ENCODE assay signal across 7 cellular contexts in the genomic region with DNA sequence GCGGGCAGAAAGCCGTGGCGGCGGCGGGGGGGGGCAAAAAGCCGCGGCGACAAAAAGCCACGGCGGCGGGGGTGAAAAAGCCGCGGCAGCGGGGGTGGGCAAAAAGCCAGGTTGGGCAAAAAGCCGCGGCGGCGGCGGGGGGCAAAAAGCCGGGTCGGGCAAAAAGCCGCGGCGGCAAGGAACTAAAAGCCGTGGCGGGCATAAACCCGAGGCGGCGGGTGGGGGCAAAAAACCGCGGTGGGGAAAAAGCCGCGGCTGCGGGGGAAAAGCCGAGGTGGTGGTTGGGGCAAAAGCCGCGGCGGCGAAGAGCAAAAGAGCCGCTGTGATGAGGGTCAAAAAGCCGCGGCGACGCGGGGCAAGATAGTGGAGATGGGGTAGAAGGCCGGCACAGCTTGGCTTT.
A peak's percentile ranks its signal among the peaks of the same experiment; 100 is the strongest.
DNase-seq lines count a peak whose midpoint lies in the region; ATAC-seq, FAIRE-seq and TF ChIP-seq lines count a peak whose summit lies in the region.
"Not testable (repeated sequence)": the region's sequence is repeated elsewhere in the genome, so short reads cannot be mapped to it uniquely, and the experiment has no call there.

No MANE protein-coding gene starts in this region.

- not testable (repeated sequence) for ATAC-seq in left lung, pancreas

- intact Hi-C loops in ascending aorta (cut with DNase I); head of caudate nucleus (cut with DNase I); left lung (cut with DNase I); pancreas (cut with DNase I): not testable (repeated sequence)

- not testable (repeated sequence) for H3K4me1 ChIP-seq in ascending aorta, left lung, pancreas

- DNase-seq in NAMALWA (ENCODE audit: low spot score) (peak; percentile 0), head of caudate nucleus (peak in 28 of 42 donors; percentile 0 to 43 (median 10)), left lung (peak; percentile 3 to 23), pancreas (peak in 4 of 6 donors; percentile 3 to 30 (median 17))
- DNase-seq in activated CD8-positive, alpha-beta memory T cell treated with anti-CD3 and anti-CD28 coated beads for 24 hours: peak; percentile 56
- DNase-seq in ascending aorta (ENCODE audit: low spot score in 2 of 2): not testable (repeated sequence)
- peak; percentile 22 for DNase-seq in stimulated activated CD8-positive, alpha-beta memory T cell treated with anti-CD3 and anti-CD28 coated beads, Interleukin-4, amount 100 ng/mL, for 48 hours

- not testable (repeated sequence) for FAIRE-seq in pancreas (lab: Jason Lieb, UNC)

- H3K9me3 ChIP-seq in ascending aorta, left lung, pancreas: not testable (repeated sequence)

- not testable (repeated sequence) for H3K27ac ChIP-seq in ascending aorta, left lung, pancreas

- TF ChIP-seq CTCF in ascending aorta (IDR thresholded peaks at IDR 0.05); left lung (IDR thresholded peaks at IDR 0.05); pancreas (IDR thresholded peaks at IDR 0.05): not testable (repeated sequence)

- 1 to 2% methylated on average over 19 to 31 of the region's 46 CpGs for WGBS in pancreas, 2 donors

- H3K4me3 ChIP-seq in ascending aorta: peak overlapping the region; percentile 36 to 64
- not testable (repeated sequence) for H3K4me3 ChIP-seq in left lung, pancreas

- H3K36me3 ChIP-seq in ascending aorta, left lung, pancreas: not testable (repeated sequence)

- not testable (repeated sequence) for H3K27me3 ChIP-seq in ascending aorta, left lung, pancreas
